ENCODE assay signal across 24 cellular contexts in the genomic region with DNA sequence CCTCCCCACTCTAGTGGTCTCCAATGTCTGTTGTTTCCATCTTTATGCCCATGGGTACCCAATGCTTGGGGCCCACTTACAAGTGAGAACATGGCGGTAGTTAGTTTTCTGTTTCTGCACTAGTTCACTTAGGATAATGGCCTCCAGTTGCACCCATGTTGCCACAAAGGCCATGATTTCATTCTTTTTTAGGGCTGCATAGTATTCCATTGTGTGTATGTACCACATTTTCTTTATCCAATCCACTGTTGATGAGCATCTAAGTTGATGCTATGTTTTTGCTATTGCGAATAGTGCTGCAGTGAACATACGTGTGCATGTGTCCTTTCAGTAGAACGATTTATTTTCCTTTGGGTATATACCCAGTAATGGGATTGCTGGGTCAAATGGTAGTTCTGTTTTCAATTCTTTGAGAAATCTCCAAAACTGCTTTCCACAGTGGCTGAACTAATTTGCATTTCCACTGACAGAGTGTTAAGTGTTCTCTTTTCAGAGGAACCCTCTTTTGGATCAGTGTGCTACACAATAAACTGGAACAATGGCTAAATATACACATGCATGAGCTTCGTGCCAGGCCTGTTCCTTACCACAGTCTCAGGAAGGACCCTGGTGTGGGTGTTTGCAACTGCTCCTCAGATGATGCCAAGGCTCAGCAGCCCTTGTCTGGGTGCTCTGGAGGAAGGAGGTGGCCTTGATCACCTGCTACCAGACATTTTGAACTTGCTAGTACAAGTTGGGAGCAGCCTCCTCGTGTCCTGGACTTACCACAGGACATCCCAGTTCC.
"Had no signal": no experiment of that assay in that cellular context is flagged by ENCODE, and none has a peak within 500 bp of the region (broad histone marks: within the 10 kb centered on the region; RNA-seq: fewer than 3 reads in every experiment).

No MANE protein-coding gene starts in this region.

- DNase-seq: dermis blood vessel endothelial cell; effector memory CD8-positive, alpha-beta T cell; foreskin fibroblast; gastrocnemius medialis; head of caudate nucleus; left ventricle myocardium superior; lower lobe of right lung; natural killer cell; stimulated activated CD4-positive, alpha-beta T cell treated with anti-CD3 and anti-CD28 coated beads, Interleukin-12 subunit alpha, Interleukin-12 subunit beta, amount 100 ng/mL, for 4 hours; stimulated activated CD4-positive, alpha-beta T cell treated with anti-CD3 and anti-CD28 coated beads, Interleukin-1b, Interleukin-23, amount 100 ng/mL, for 48 hours; stimulated activated CD4-positive, alpha-beta T cell treated with anti-CD3 and anti-CD28 coated beads, Interleukin-4, amount 100 ng/mL, for 1 hour; stimulated activated CD8-positive, alpha-beta memory T cell treated with anti-CD3 and anti-CD28 coated beads, Interleukin-4, amount 100 ng/mL, for 48 hours; stimulated activated naive CD4-positive, alpha-beta T cell; stimulated activated naive CD8-positive, alpha-beta T cell treated with anti-CD3 and anti-CD28 coated beads, Interleukin-15, amount 100 ng/mL, for 72 hours; upper lobe of left lung; uterus had no signal

- H3K4me2 ChIP-seq: smooth muscle cell had no signal

- H3K36me3 ChIP-seq: uterus had no signal

- H3K27me3 ChIP-seq: gastrocnemius medialis, pancreas, tibial nerve, upper lobe of left lung, uterus had no signal

- H3K4me3 ChIP-seq: coronary artery, gastrocnemius medialis, lower lobe of right lung, pancreas, smooth muscle cell, thoracic aorta, tibial nerve, upper lobe of left lung, uterus had no signal

- H3K4me1 ChIP-seq: lower lobe of right lung, pancreas, uterus had no signal

- H3K9me3 ChIP-seq: gastrocnemius medialis, pancreas, thoracic aorta, upper lobe of left lung, uterus had no signal

- FAIRE-seq: endometrium, keratinocyte, pancreas had no signal

- ATAC-seq: effector memory CD8-positive, alpha-beta T cell; gastrocnemius medialis; left ventricle myocardium superior; lower lobe of right lung; natural killer cell; pancreas; sciatic nerve; stimulated activated naive CD8-positive, alpha-beta T cell treated with anti-CD3 and anti-CD28 coated beads, Interleukin-15, amount 100 ng/mL, for 72 hours had no signal

- H3K27ac ChIP-seq: coronary artery, gastrocnemius medialis, lower lobe of right lung, pancreas, thoracic aorta, tibial nerve, upper lobe of left lung, uterus had no signal
